ENCODE assay signal across 14 cellular contexts in the genomic region with DNA sequence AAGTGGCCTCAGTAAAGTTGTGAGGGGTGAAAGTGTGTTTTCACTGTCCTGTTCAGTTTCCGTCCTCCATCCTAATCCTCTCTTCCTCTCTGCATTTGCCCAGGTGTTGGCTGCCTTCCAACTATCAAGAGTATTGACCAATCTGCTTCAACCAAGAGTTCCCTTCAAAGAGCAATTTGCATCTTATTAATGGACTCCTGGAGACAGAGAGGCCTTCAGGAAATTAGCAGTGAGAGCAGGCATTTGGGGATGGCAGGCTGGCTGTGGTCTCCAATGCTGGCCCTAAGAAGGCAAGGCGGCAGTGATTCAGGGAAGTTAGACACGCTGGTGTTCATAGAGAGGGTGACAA.
DNase-seq lines count a peak whose midpoint lies in the region; TF ChIP-seq lines count a peak whose summit lies in the region.
"Had no signal": no experiment of that assay in that cellular context is flagged by ENCODE, and none has a peak within 500 bp of the region (broad histone marks: within the 10 kb centered on the region; RNA-seq: fewer than 3 reads in every experiment).

No MANE protein-coding gene starts in this region.

- H3K27me3 ChIP-seq in mesenchymal stem cell (ENCODE audit: control insufficient read depth in 1 of 2, insufficient read depth in 1 of 2, low read length in 2 of 2), result peaks cover 20 to 32% of the 10 kb centered on the region in 2 experiments
- no peaks in the 10 kb centered on the region for H3K27me3 ChIP-seq in thyroid gland

- H3K9me3 ChIP-seq in mesenchymal stem cell (ENCODE audit: control insufficient read depth, low read length) (no peaks in the 10 kb centered on the region), thyroid gland (no peaks in the 10 kb centered on the region)
- H3K9me3 ChIP-seq: Caco-2, neutrophil had no signal

- peak; percentile 37 for DNase-seq in COLO668 (lab: John Stamatoyannopoulos, UW; ENCODE audit: unreplicated experiment)
- peak; percentile 83 for DNase-seq in NCI-H1105 (lab: John Stamatoyannopoulos, UW)
- DNase-seq in NCI-H526 (lab: John Stamatoyannopoulos, UW), result peak; percentile 70 to 81
- no peak for DNase-seq in mesenchymal stem cell
- no peak for DNase-seq in thyroid gland
- no peak for DNase-seq in NK-92 (lab: John Stamatoyannopoulos, UW; ENCODE audit: unreplicated experiment)
- DNase-seq in activated CD8-positive, alpha-beta memory T cell treated with anti-CD3 and anti-CD28 coated beads for 24 hours, result no peak
- DNase-seq: activated effector memory CD4-positive, alpha-beta T cell treated with Interleukin-2 at 50 U/mL for 16 hours; Caco-2; NK-92 treated with Interleukin-12 subunit alpha and Interleukin-12 subunit beta, amount 100 ng/mL, for 24 hours; right cardiac atrium had no signal

- no peak overlapping the region for H3K27ac ChIP-seq in mesenchymal stem cell (ENCODE audit: low read length, poor library complexity, severe bottlenecking)
- H3K27ac ChIP-seq in thyroid gland, result no peak overlapping the region
- H3K27ac ChIP-seq: neutrophil had no signal

- H3K4me1 Mint-ChIP-seq in brain, result peaks cover 12% of the 10 kb centered on the region
- H3K4me1 Mint-ChIP-seq: central memory CD8-positive, alpha-beta T cell had no signal

- no peak overlapping the region for H4K91ac ChIP-seq in mesenchymal stem cell (ENCODE audit: low read length)

- no peak for TF ChIP-seq CTCF in brain (conservative IDR thresholded peaks at IDR 0.05)
- TF ChIP-seq CTCF in thyroid gland (IDR thresholded peaks at IDR 0.05), result no peak

- H3K36me3 Mint-ChIP-seq in brain, result no peaks in the 10 kb centered on the region

- no peak overlapping the region for H3K4me3 Mint-ChIP-seq in brain
- H3K4me3 Mint-ChIP-seq: central memory CD8-positive, alpha-beta T cell had no signal

- H3K9me3 Mint-ChIP-seq in brain, result no peaks in the 10 kb centered on the region
- H3K9me3 Mint-ChIP-seq: central memory CD8-positive, alpha-beta T cell had no signal

- no peak overlapping the region for H2AFZ ChIP-seq in mesenchymal stem cell (ENCODE audit: low read depth, low read length)

- H3K36me3 ChIP-seq in mesenchymal stem cell (ENCODE audit: control insufficient read depth in 1 of 2, insufficient read depth in 2 of 2, low read depth in 1 of 2, low read length in 2 of 2) (no peaks in the 10 kb centered on the region), thyroid gland (no peaks in the 10 kb centered on the region)
- H3K36me3 ChIP-seq: neutrophil had no signal

- no peak overlapping the region for H3K9ac ChIP-seq in mesenchymal stem cell (ENCODE audit: low read length)

- peak overlapping the region in 3 of 5 experiments; percentile 54 to 71 (median 61) for H3K27ac Mint-ChIP-seq in brain

- no peak overlapping the region for H4K8ac ChIP-seq in mesenchymal stem cell (ENCODE audit: low read length)

- no peaks in the 10 kb centered on the region for H3K79me1 ChIP-seq in mesenchymal stem cell (replicated peaks; ENCODE audit: low read length, poor library complexity, severe bottlenecking)

- no peak overlapping the region for H2BK12ac ChIP-seq in mesenchymal stem cell (ENCODE audit: low read length in 2 of 2)

- H3K4me2 ChIP-seq in mesenchymal stem cell (ENCODE audit: low read length, poor library complexity, severe bottlenecking), result no peak overlapping the region

- no peak overlapping the region for H2BK5ac ChIP-seq in mesenchymal stem cell (ENCODE audit: low read depth, low read length, poor library complexity, severe bottlenecking)

- no peak overlapping the region for H3K18ac ChIP-seq in mesenchymal stem cell (ENCODE audit: low read depth in 1 of 2, low read length in 2 of 2)

- no peaks in the 10 kb centered on the region for H3K4me1 ChIP-seq in mesenchymal stem cell (ENCODE audit: control insufficient read depth, insufficient read depth, low read depth, low read length)
- no peaks in the 10 kb centered on the region for H3K4me1 ChIP-seq in thyroid gland
- H3K4me1 ChIP-seq: Caco-2 had no signal

- WGBS in mesenchymal stem cell, result 85% methylated on average over 2 of the region's 3 CpGs
- 64 to 66% methylated on average over 3 of the region's 3 CpGs for WGBS in thyroid gland, 2 donors

- H3K14ac ChIP-seq in mesenchymal stem cell (ENCODE audit: low read length in 2 of 2), result no peak overlapping the region

- no peak overlapping the region for H3K23ac ChIP-seq in mesenchymal stem cell (ENCODE audit: low read length in 2 of 2)

- H2AK5ac ChIP-seq in mesenchymal stem cell (ENCODE audit: low read length, severe bottlenecking), result no peak overlapping the region

- intact Hi-C loops in thyroid gland (cut with DNase I), result no loop called here

- no peak overlapping the region for H2BK15ac ChIP-seq in mesenchymal stem cell (ENCODE audit: low read depth, poor library complexity, severe bottlenecking)

- no peak for TF ChIP-seq POLR2A in thyroid gland (IDR thresholded peaks at IDR 0.05)

- H2BK120ac ChIP-seq in mesenchymal stem cell (ENCODE audit: low read depth, low read length), result no peak overlapping the region

- H3K4me3 ChIP-seq in mesenchymal stem cell (ENCODE audit: insufficient read depth in 1 of 2, low read depth in 1 of 2, low read length in 2 of 2), result no peak overlapping the region
- H3K4me3 ChIP-seq in thyroid gland (replicated peaks in 1 of 3), result no peak overlapping the region

- H3K4ac ChIP-seq in mesenchymal stem cell (ENCODE audit: low read depth in 1 of 2, low read length in 2 of 2), result no peak overlapping the region

- peaks cover 10% of the 10 kb centered on the region for H3K27me3 Mint-ChIP-seq in brain

Comparison
In these comparisons a context has a peak if more than half of its experiments do, and no peak if none do; other contexts are left out.
1. DNase-seq: peak in COLO668 (single experiment), NCI-H1105 (single experiment) and NCI-H526 (2 of 2); none in mesenchymal stem cell (single experiment), thyroid gland (0 of 2), NK-92 (single experiment) and activated CD8-positive, alpha-beta memory T cell treated with anti-CD3 and anti-CD28 coated beads for 24 hours (single experiment).